8 cellular contexts compared by ENCODE assay signal in genomic region chr6:52020961-52021570, GRCh38.
A peak's percentile ranks its signal among the peaks of the same experiment; 100 is the strongest.
DNase-seq lines count a peak whose midpoint lies in the region; FAIRE-seq and TF ChIP-seq lines count a peak whose summit lies in the region.

No MANE protein-coding gene starts in this region.

- intact Hi-C loops in vagina (cut with DNase I) (no loop called here), lower leg skin (cut with DNase I; ENCODE audit: low total_unique reads) (loop anchor here (10.0 kb wide), 1 partner anchor 1206 kb away; the partner anchor contains the start of gene TFAP2B)

- H3K4me1 ChIP-seq in hepatocyte (ENCODE audit: insufficient read depth): peaks cover 15% of the 10 kb centered on the region
- no peaks in the 10 kb centered on the region for H3K4me1 ChIP-seq in vagina

- DNase-seq in Daoy (ENCODE audit: low read depth): peak; percentile 25
- DNase-seq in HT1080 (ENCODE audit: low read depth): peak; percentile 3
- DNase-seq in hepatocyte (ENCODE audit: low spot score): peak; percentile 49
- DNase-seq in vagina (ENCODE audit: extremely low spot score in 2 of 2): no peak
- DNase-seq in islet precursor cell: no peak
- no peak for DNase-seq in activated T-cell treated with anti-CD3 and anti-CD28 coated beads, Interleukin-2, amount 50 U/mL, for 24 hours
- no peak for DNase-seq in lower leg skin (ENCODE audit: low spot score in 2 of 2)

- H3K9me3 ChIP-seq in hepatocyte (ENCODE audit: low read depth) (no peaks in the 10 kb centered on the region), vagina (no peaks in the 10 kb centered on the region)

- H3K9me3 Mint-ChIP-seq in activated T-cell treated with anti-CD3 and anti-CD28 coated beads, Interleukin-2, amount 50 U/mL, for 24 hours: no peaks in the 10 kb centered on the region

- H3K36me3 ChIP-seq in hepatocyte (replicated peaks; ENCODE audit: insufficient read depth, low read depth) (no peaks in the 10 kb centered on the region), vagina (no peaks in the 10 kb centered on the region)

- no peak for TF ChIP-seq POLR2A in vagina (IDR thresholded peaks at IDR 0.05)
- TF ChIP-seq POLR2A in lower leg skin (IDR thresholded peaks at IDR 0.05): no peak

- 84% methylated on average over 2 of the region's 2 CpGs for WGBS in hepatocyte (ENCODE audit: low lambda C conversion rate, missing lambda C conversion rate)
- WGBS in lower leg skin, 2 donors: 92 to 93% methylated on average over 2 of the region's 2 CpGs

- no peak overlapping the region for H2AFZ ChIP-seq in hepatocyte

- peak; percentile 94 for FAIRE-seq in TTC549 (lab: Jason Lieb, UNC)

- no peaks in the 10 kb centered on the region for H3K36me3 Mint-ChIP-seq in activated T-cell treated with anti-CD3 and anti-CD28 coated beads, Interleukin-2, amount 50 U/mL, for 24 hours (ENCODE audit: low read depth)

- H3K4me2 ChIP-seq in hepatocyte: no peak overlapping the region

- H3K4me3 ChIP-seq in hepatocyte (no peak overlapping the region), vagina (no peak overlapping the region), lower leg skin (ENCODE audit: low read depth, poor library complexity, severe bottlenecking) (no peak overlapping the region)

- H3K27ac Mint-ChIP-seq in activated T-cell treated with anti-CD3 and anti-CD28 coated beads, Interleukin-2, amount 50 U/mL, for 24 hours: no peak overlapping the region

- H3K4me1 Mint-ChIP-seq in activated T-cell treated with anti-CD3 and anti-CD28 coated beads, Interleukin-2, amount 50 U/mL, for 24 hours (ENCODE audit: low read depth): no peaks in the 10 kb centered on the region

- H3K27ac ChIP-seq in hepatocyte (no peak overlapping the region), vagina (no peak overlapping the region)

- peaks cover 16% of the 10 kb centered on the region for H3K27me3 Mint-ChIP-seq in activated T-cell treated with anti-CD3 and anti-CD28 coated beads, Interleukin-2, amount 50 U/mL, for 24 hours

- no peaks in the 10 kb centered on the region for H3K27me3 ChIP-seq in hepatocyte
- no peaks in the 10 kb centered on the region for H3K27me3 ChIP-seq in vagina

- TF ChIP-seq CTCF in hepatocyte (IDR thresholded peaks at IDR 0.05; ENCODE audit: poor library complexity) (peak; percentile 89), vagina (IDR thresholded peaks at IDR 0.05) (peak; percentile 56 to 65 (median 63)), lower leg skin (IDR thresholded peaks at IDR 0.05) (no peak)

- no peaks in the 10 kb centered on the region for H3K9me2 ChIP-seq in hepatocyte (replicated peaks; ENCODE audit: insufficient read depth)

- no peaks in the 10 kb centered on the region for H4K20me1 ChIP-seq in hepatocyte (ENCODE audit: insufficient read depth, poor library complexity, severe bottlenecking)

- no peak overlapping the region for H3K4me3 Mint-ChIP-seq in activated T-cell treated with anti-CD3 and anti-CD28 coated beads, Interleukin-2, amount 50 U/mL, for 24 hours

- H3K79me2 ChIP-seq in hepatocyte: no peaks in the 10 kb centered on the region

Comparison
In these comparisons a context has a peak if more than half of its experiments do, and no peak if none do; other contexts are left out.
1. DNase-seq: peak in Daoy (single experiment), HT1080 (single experiment) and hepatocyte (single experiment); none in vagina (0 of 2), islet precursor cell (single experiment), activated T-cell treated with anti-CD3 and anti-CD28 coated beads, Interleukin-2, amount 50 U/mL, for 24 hours (single experiment) and lower leg skin (0 of 2).
2. CTCF ChIP-seq: peak in hepatocyte (single experiment) and vagina (3 of 3); none in lower leg skin (0 of 3).